In genomic region chr1:168407832-168408530, GRCh38 we compare ENCODE assay signal across 1 cellular context.
TF ChIP-seq lines count a peak whose summit lies in the region.

No MANE protein-coding gene starts in this region.

TF ChIP-seq in HEK293, 187 proteins besides CTCF, POLR2A, EP300 and RAD21 (continued from another document):
- TF ChIP-seq ZNF26 (tag by site-specific recombination; IDR thresholded peaks at IDR 0.05) (no peak), TCF7L2 (IDR thresholded peaks at IDR 0.05; ENCODE audit: borderline replicate concordance, low read depth, low read length) (no peak), REST (tag by site-specific recombination; IDR thresholded peaks at IDR 0.05) (peak; percentile 78), ZNF248 (tag by site-specific recombination; IDR thresholded peaks at IDR 0.05) (no peak)
